In the genomic region with DNA sequence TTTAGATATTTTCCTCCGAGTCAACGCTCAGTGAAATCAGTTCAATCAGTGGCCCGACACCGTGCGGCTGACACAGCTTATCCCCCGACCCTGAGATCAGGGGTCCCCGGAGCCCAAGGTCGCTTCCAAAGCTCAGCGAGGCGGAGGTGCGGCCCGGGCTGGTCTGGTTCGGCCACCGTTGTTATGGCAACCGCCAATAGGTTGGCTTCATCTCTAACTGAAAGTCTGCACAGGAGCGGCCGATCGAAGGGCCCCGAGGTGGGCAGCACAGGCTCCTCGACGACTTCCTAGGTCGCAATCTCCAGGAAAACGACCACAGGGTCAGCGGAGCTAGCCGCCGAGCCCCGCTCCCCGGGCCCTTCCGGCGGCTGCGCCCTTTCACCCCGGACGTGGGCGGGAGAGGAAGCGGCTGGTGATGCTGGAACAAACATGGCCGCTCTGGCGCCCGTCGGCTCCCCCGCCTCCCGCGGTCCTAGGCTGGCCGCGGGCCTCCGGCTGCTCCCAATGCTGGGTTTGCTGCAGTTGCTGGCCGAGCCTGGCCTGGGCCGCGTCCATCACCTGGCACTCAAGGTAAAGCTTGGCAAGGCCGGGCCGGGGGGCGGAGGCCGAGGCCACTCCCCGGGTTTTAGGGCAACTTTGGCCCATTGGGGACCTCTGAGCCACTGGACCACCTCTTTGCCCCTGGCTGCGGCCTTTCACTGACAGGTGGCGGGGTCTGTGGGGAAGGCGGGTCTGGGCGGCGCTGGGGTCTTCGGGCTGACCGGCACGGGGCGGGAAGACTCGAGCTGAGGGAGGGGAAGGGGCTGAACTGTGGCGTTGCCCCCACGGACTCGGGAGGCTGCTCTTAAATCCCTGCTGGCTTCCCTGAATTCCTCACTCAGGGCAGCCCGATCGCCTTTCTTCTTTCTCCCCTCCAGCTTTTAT, we compare ENCODE assay signal across 8 cellular contexts. TPM values are rescaled to one million over a fixed set of nuclear protein-coding genes. Genes with fewer than 3 reads are reported as not detected.
A peak's percentile ranks its signal among the peaks of the same experiment; 100 is the strongest.
DNase-seq lines count a peak whose midpoint lies in the region; ATAC-seq, FAIRE-seq and TF ChIP-seq lines count a peak whose summit lies in the region.

A gene (plus strand): TSS at position 403 of the 924 bp plus-strand sequence. CDS start 27 bp downstream, at position 430.

- H3K27me3 ChIP-seq in H1 (replicated peaks in 1 of 4; ENCODE audit: control insufficient read depth in 3 of 4, extremely low read depth in 1 of 4, insufficient read depth in 3 of 4, low read length in 3 of 4) (no peaks in the 10 kb centered on the region), mesendoderm (ENCODE audit: insufficient read depth, low read length, poor library complexity) (no peaks in the 10 kb centered on the region)

- H3K9ac ChIP-seq in H1 (replicated peaks in 1 of 4; ENCODE audit: extremely low read depth in 1 of 4, low read depth in 3 of 4, low read length in 3 of 4) (peak within 1 kb of the TSS; percentile 63 to 81 (median 78)), mesendoderm (ENCODE audit: low read length) (peak within 1 kb of the TSS; percentile 93)

- H2BK20ac ChIP-seq in H1 (ENCODE audit: low read length) = no peak within 1 kb of the TSS

- TF ChIP-seq EP300 in H1 (IDR thresholded peaks at IDR 0.05; ENCODE audit: borderline replicate concordance in 1 of 2, low read depth in 2 of 2, low read length in 2 of 2) = no peak

- H2AFZ ChIP-seq in H1 (ENCODE audit: low read length) = peak within 1 kb of the TSS; percentile 46; the same call in 1 of the 2 replicates

- no peak within 1 kb of the TSS for H3K23ac ChIP-seq in H1 (ENCODE audit: insufficient read length)
- peak within 1 kb of the TSS; percentile 66 for H3K23ac ChIP-seq in mesendoderm (ENCODE audit: low read length)

- H3K4me3 ChIP-seq in AG04449 (ENCODE audit: low read depth, low read length) = peak within 1 kb of the TSS; percentile 82
- peak within 1 kb of the TSS; percentile 79 to 94 (median 88) for H3K4me3 ChIP-seq in H1 (ENCODE audit: extremely low read depth in 1 of 4, insufficient read depth in 2 of 4, low read depth in 3 of 4, low read length in 4 of 4)
- peak within 1 kb of the TSS; percentile 91 for H3K4me3 ChIP-seq in mesendoderm (ENCODE audit: low read length)

- H3K56ac ChIP-seq in H1 (replicated peaks; ENCODE audit: insufficient read length, low read depth, low read length) = peak within 1 kb of the TSS; percentile 83
- peak within 1 kb of the TSS; percentile 96 for H3K56ac ChIP-seq in mesendoderm (ENCODE audit: low read length)

- H4K20me1 ChIP-seq in H1 (replicated peaks in 1 of 2; ENCODE audit: control insufficient read depth in 1 of 2, insufficient read depth in 2 of 2, low read length in 2 of 2) = peaks cover 0 to 6% of the 10 kb centered on the region in 2 experiments

- H3K79me2 ChIP-seq in H1 (ENCODE audit: control insufficient read depth in 1 of 2, insufficient read depth in 2 of 2, low read length in 2 of 2) (peaks cover 0 to 8% of the 10 kb centered on the region in 2 experiments; a peak in 2 of 4 replicates), mesendoderm (ENCODE audit: control insufficient read depth, insufficient read depth, low read length) (peaks cover 10% of the 10 kb centered on the region)

- CTCF ChIA-PET in AG04449 (lab: Yijun Ruan, JAX) = interaction anchor here (1.0 to 2.2 kb wide), 4 partner anchors 12 to 169 kb away, joined by 3 to 13 read pairs (median 4); no protein-coding TSS in a partner anchor
- CTCF ChIA-PET in H1 (lab: Charles Lee; ENCODE audit: partially characterized antibody) = interaction anchor here (0.9 kb wide), 1 partner anchor 168 kb away, joined by 3 read pairs; no protein-coding TSS in a partner anchor

- H3K4ac ChIP-seq in H1 (replicated peaks; ENCODE audit: insufficient read length, low read depth, low read length) = no peak within 1 kb of the TSS
- H3K4ac ChIP-seq in mesendoderm (ENCODE audit: low read depth, low read length) = peak within 1 kb of the TSS; percentile 94

- H3K4me2 ChIP-seq in H1 (ENCODE audit: insufficient read depth in 1 of 2, low read depth in 2 of 2, low read length in 2 of 2) = peak within 1 kb of the TSS; percentile 72 to 89
- H3K4me2 ChIP-seq in mesendoderm (ENCODE audit: low read length) = peak within 1 kb of the TSS; percentile 91

- H2BK120ac ChIP-seq in H1 (replicated peaks; ENCODE audit: low read depth, low read length) = no peak within 1 kb of the TSS
- no peak within 1 kb of the TSS for H2BK120ac ChIP-seq in mesendoderm (ENCODE audit: low read depth, low read length)

- H2AK5ac ChIP-seq in H1 (ENCODE audit: low read depth, low read length) (no peak within 1 kb of the TSS), mesendoderm (ENCODE audit: low read length) (no peak within 1 kb of the TSS)

- peak within 1 kb of the TSS; percentile 31; the same call in 1 of the 2 replicates for H2BK15ac ChIP-seq in H1 (ENCODE audit: low read length)
- no peak within 1 kb of the TSS for H2BK15ac ChIP-seq in mesendoderm (replicated peaks; ENCODE audit: low read depth)

- FAIRE-seq in H1 (lab: Jason Lieb, UNC) = no peak

- H4K5ac ChIP-seq in H1 (ENCODE audit: insufficient read length, low read depth, low read length) (peak within 1 kb of the TSS; percentile 96), mesendoderm (ENCODE audit: low read length) (no peak within 1 kb of the TSS)

- H3K9me3 ChIP-seq in H1 (ENCODE audit: insufficient read depth in 2 of 2, low read depth in 1 of 2, low read length in 1 of 2) = no peaks in the 10 kb centered on the region

- ATAC-seq in GM18868 (IDR thresholded peaks at IDR 0.05; ENCODE audit: unreplicated experiment) = peak; percentile 79
- peak; percentile 85 for ATAC-seq in HG03175 (IDR thresholded peaks at IDR 0.05; ENCODE audit: unreplicated experiment)

- TF ChIP-seq CTCF in AG04449 (IDR thresholded peaks at IDR 0.05; ENCODE audit: insufficient read depth, low read length, missing control alignments) = no peak
- no peak for TF ChIP-seq CTCF in H1 (IDR thresholded peaks at IDR 0.05; ENCODE audit: control extremely low read depth in 1 of 3, insufficient read depth in 1 of 3, low read depth in 1 of 3, low read length in 3 of 3)

- H4K91ac ChIP-seq in H1 (replicated peaks; ENCODE audit: insufficient read length, low read length) = peak within 1 kb of the TSS; percentile 57

- no peak within 1 kb of the TSS for H2BK12ac ChIP-seq in H1 (ENCODE audit: low read depth, low read length)

- H3K36me3 ChIP-seq in H1 (ENCODE audit: control insufficient read depth in 2 of 4, insufficient read depth in 4 of 4, low read length in 3 of 4) = no peaks in the 10 kb centered on the region
- H3K36me3 ChIP-seq in mesendoderm (ENCODE audit: control insufficient read depth, insufficient read depth, low read length) = no peaks in the 10 kb centered on the region

- H3K27ac ChIP-seq in H1 (ENCODE audit: low read depth, low read length) (peak within 1 kb of the TSS; percentile 83), mesendoderm (ENCODE audit: low read depth, low read length) (peak within 1 kb of the TSS; percentile 85)

- no peak for DNase-seq in AG04449 (ENCODE audit: low read depth, low spot score)
- peak; percentile 57 to 76 for DNase-seq in NOMO-1 (lab: John Stamatoyannopoulos, UW; ENCODE audit: unreplicated experiment in 2 of 2)
- peak; percentile 56 to 58 for DNase-seq in activated CD8-positive, alpha-beta memory T cell treated with anti-CD3 and anti-CD28 coated beads for 4 hours (ENCODE audit: low read depth in 2 of 2)
- peak in 1 of 2 experiments; percentile 88 for DNase-seq in H1 (ENCODE audit: low read depth in 1 of 2, low spot score in 2 of 2)
- DNase-seq in mesendoderm = peak; percentile 82
- peak; percentile 54 for DNase-seq in stimulated activated CD8-positive, alpha-beta memory T cell treated with anti-CD3 and anti-CD28 coated beads, Interleukin-15, amount 100 ng/mL, for 1 hour (ENCODE audit: low read depth)

- H2BK5ac ChIP-seq in H1 (ENCODE audit: low read depth, low read length) = peak within 1 kb of the TSS; percentile 71; the same call in 1 of the 2 replicates
- H2BK5ac ChIP-seq in mesendoderm (ENCODE audit: low read length) = no peak within 1 kb of the TSS

- no peak for TF ChIP-seq RAD21 in H1 (IDR thresholded peaks at IDR 0.05 in 1 of 2, conservative IDR thresholded peaks at IDR 0.05 in 1 of 2; ENCODE audit: low read depth in 2 of 2, low read length in 2 of 2)

- 2% methylated on average over 65 of the region's 68 CpGs; no CpG with 5 or more reads in 1 of the 2 experiments for WGBS in H1 (ENCODE audit: extremely low coverage in 1 of 2, insufficient coverage in 1 of 2, insufficient read length in 1 of 2, insufficient replicate concordance in 2 of 2, low coverage in 1 of 2, low lambda C conversion rate in 2 of 2, missing lambda C conversion rate in 1 of 2), 2 experiments
- WGBS in mesendoderm (ENCODE audit: extremely low coverage, insufficient coverage, low lambda C conversion rate) = no CpG with 5 or more reads among the region's 68 CpGs

- 0 out of 2 replicates have a peak, but pooled peaks cover 2% of the 10 kb centered on the region for H3K23me2 ChIP-seq in H1 (ENCODE audit: low read depth, low read length)

- H3K14ac ChIP-seq in H1 (ENCODE audit: insufficient read length) = no peak within 1 kb of the TSS

- peaks cover 4% of the 10 kb centered on the region; the same call in 1 of the 2 replicates for H3K79me1 ChIP-seq in H1 (ENCODE audit: low read depth, low read length)
- peaks cover 4% of the 10 kb centered on the region for H3K79me1 ChIP-seq in mesendoderm (ENCODE audit: low read length)

- POLR2A ChIA-PET in AG04449 (lab: Yijun Ruan, JAX) (interaction anchor here (0.7 to 1.0 kb wide), 4 partner anchors 9 to 250 kb away, joined by 3 to 4 read pairs (median 3); no protein-coding TSS in a partner anchor), H1 (lab: Charles Lee; ENCODE audit: partially characterized antibody) (interaction anchor here (0.9 to 2.1 kb wide), 8 partner anchors 9 to 250 kb away, joined by 3 to 8 read pairs (median 3); a partner anchor contains a TSS)

- peak within 1 kb of the TSS; percentile 62; the same call in 1 of the 2 replicates for H3K18ac ChIP-seq in H1 (ENCODE audit: extremely low read depth, low read length)
- H3K18ac ChIP-seq in mesendoderm (ENCODE audit: low read length) = peak within 1 kb of the TSS; percentile 91

- H3K4me1 ChIP-seq in H1 (replicated peaks in 1 of 4; ENCODE audit: control insufficient read depth in 3 of 4, insufficient read depth in 4 of 4, low read length in 3 of 4) (peaks cover 0 to 3% (median 2%) of the 10 kb centered on the region in 4 experiments; a peak in 2 of 7 replicates), mesendoderm (ENCODE audit: control insufficient read depth, low read depth, low read length) (no peaks in the 10 kb centered on the region)

- H4K8ac ChIP-seq in H1 (ENCODE audit: extremely low read depth, insufficient read depth, low read length) = peak within 1 kb of the TSS; percentile 91
- peak within 1 kb of the TSS; percentile 91 for H4K8ac ChIP-seq in mesendoderm (ENCODE audit: low read depth, low read length)

- peak in 1 of 2 experiments; percentile 71; a peak in 2 of 3 replicates for TF ChIP-seq POLR2A in H1 (IDR thresholded peaks at IDR 0.05; ENCODE audit: control extremely low read depth in 1 of 2, low read depth in 2 of 2, low read length in 2 of 2)

RNA-seq across cellular contexts. Expression of the gene that starts here (rescaled TPM):
- 28.4 and 30.7 TPM in 2 replicates for total RNA-seq in H1 (2021; fragmentation: NEBNext Ultra II Directional; extraction: Animal tissue kit (Norgen Biotek cat#: 25700))
- polyA plus RNA-seq in H1 (2011; rRNA removed) = 13.5 and 19.3 TPM in 2 replicates
- polyA plus RNA-seq in H1 (2011; cell fraction: cytosol; rRNA removed) = 15.8 TPM
- polyA plus RNA-seq in H1 (2011; cell fraction: nucleus; rRNA removed) = 13.9 TPM
- polyA plus RNA-seq in H1 (2012, experiment 1 of 2) = 22.0 to 26.4 TPM (median 24.7 TPM) in 4 replicates
- polyA plus RNA-seq in H1 (2012, experiment 2 of 2) = 4.8 TPM
- 28.6 TPM for polyA plus RNA-seq in H1 (2013, experiment 1 of 2)
- polyA plus RNA-seq in H1 (2013, experiment 2 of 2) = 31.1 TPM
- polyA minus RNA-seq in H1 (2011; rRNA and poly(A)+ RNA removed) = 24.0 and 29.9 TPM in 2 replicates
- polyA minus RNA-seq in H1 (2011; cell fraction: cytosol; rRNA and poly(A)+ RNA removed) = 13.4 TPM
- polyA minus RNA-seq in H1 (2011; cell fraction: nucleus; rRNA and poly(A)+ RNA removed) = 15.8 TPM
- 16.4 TPM for polyA plus RNA-seq in mesendoderm (2013, experiment 1 of 2)
- 16.2 TPM for polyA plus RNA-seq in mesendoderm (2013, experiment 2 of 2)
